1 cellular context compared by ENCODE assay signal in genomic region chr6:139257821-139258398, GRCh38.
TF ChIP-seq lines count a peak whose summit lies in the region.

No MANE protein-coding gene starts in this region.

TF ChIP-seq in HCT116, 20 proteins besides CTCF, POLR2A, EP300 and RAD21 (continued from another document):
- TF ChIP-seq FOSL1 (IDR thresholded peaks at IDR 0.05; ENCODE audit: low read depth) (no peak), EZH2 (IDR thresholded peaks at IDR 0.05) (no peak), EZH2phosphoT487 (IDR thresholded peaks at IDR 0.05; ENCODE audit: borderline replicate concordance) (no peak), ELF1 (IDR thresholded peaks at IDR 0.05; ENCODE audit: borderline replicate concordance, low read depth) (no peak), JUND (IDR thresholded peaks at IDR 0.05) (no peak), YY1 (IDR thresholded peaks at IDR 0.05; ENCODE audit: extremely low read depth, insufficient replicate concordance, low read depth, low read length) (no peak), POLR2AphosphoS5 (IDR thresholded peaks at IDR 0.05; ENCODE audit: low read depth, low read length) (no peak), ZFX (IDR thresholded peaks at IDR 0.05) (no peak), SIN3A (IDR thresholded peaks at IDR 0.05; ENCODE audit: low read depth) (no peak), ZNF274 (IDR thresholded peaks at IDR 0.05; ENCODE audit: low read depth, low read length) (no peak), SRF (IDR thresholded peaks at IDR 0.05; ENCODE audit: low read depth) (no peak)
TF ChIP-seq in HCT116: peak in this region for 0.
